In genomic region chr4:153023692-153024394, GRCh38 we compare ENCODE assay signal across 16 cellular contexts.
DNase-seq lines count a peak whose midpoint lies in the region; ATAC-seq and TF ChIP-seq lines count a peak whose summit lies in the region.
"Had no signal": no experiment of that assay in that cellular context is flagged by ENCODE, and none has a peak within 500 bp of the region (broad histone marks: within the 10 kb centered on the region; RNA-seq: fewer than 3 reads in every experiment).

No MANE protein-coding gene starts in this region.

- no peaks in the 10 kb centered on the region for H3K36me3 ChIP-seq in RWPE2 (ENCODE audit: low read depth)
- H3K36me3 ChIP-seq: ovary had no signal

- no peaks in the 10 kb centered on the region for H3K9me3 ChIP-seq in RWPE2 (ENCODE audit: severe bottlenecking)

- peak overlapping the region; percentile 61 for H3K27ac ChIP-seq in RWPE2 (ENCODE audit: poor library complexity, severe bottlenecking)
- H3K27ac ChIP-seq: KMS-11, ovary had no signal

- H3K4me3 ChIP-seq in GM12865 (ENCODE audit: low read depth, low read length) = no peak overlapping the region
- H3K4me3 ChIP-seq in RWPE2 (ENCODE audit: severe bottlenecking) = no peak overlapping the region
- H3K4me3 ChIP-seq: ovary had no signal

- peaks cover 17% of the 10 kb centered on the region for H3K4me1 ChIP-seq in RWPE2 (ENCODE audit: insufficient read depth, poor library complexity, severe bottlenecking)

- intact Hi-C loops in left colon (cut with DNase I, micrococcal nuclease) = no loop called here

- DNase-seq in GM12865 (ENCODE audit: low read depth) (peak; percentile 9), NCI-H187 treated with DMSO at 0.1 percent for 48 hours (lab: John Stamatoyannopoulos, UW) (peak; percentile 86), RWPE2 (ENCODE audit: low spot score) (no peak), left colon (peak in 1 of 2 donors; percentile 31), amygdala (lab: John Stamatoyannopoulos, UW) (no peak), T-helper 9 cell (no peak)
- DNase-seq: activated CD4-positive, alpha-beta T cell treated with anti-CD3 and anti-CD28 coated beads for 1 hour; activated T-cell treated with anti-CD3 and anti-CD28 coated beads for 4 hours; islet precursor cell; NCI-H2081 treated with DMSO at 0.1 percent for 48 hours; ovary; stimulated activated CD4-positive, alpha-beta T cell treated with anti-CD3 and anti-CD28 coated beads, Interleukin-12 subunit alpha, Interleukin-12 subunit beta, amount 100 ng/mL, for 4 hours had no signal

- no peaks in the 10 kb centered on the region for H3K27me3 ChIP-seq in RWPE2 (ENCODE audit: insufficient read depth, poor library complexity, severe bottlenecking)
- H3K27me3 ChIP-seq: ovary had no signal

- ATAC-seq in RWPE2 (ENCODE audit: low read depth) (peak; percentile 99), left colon (peak; percentile 64), HG02588 (IDR thresholded peaks at IDR 0.05; ENCODE audit: unreplicated experiment) (no peak), GM18907 (IDR thresholded peaks at IDR 0.05; ENCODE audit: unreplicated experiment) (no peak)
- ATAC-seq: HCT116 had no signal

- TF ChIP-seq CTCF in GM12865 (IDR thresholded peaks at IDR 0.05; ENCODE audit: insufficient read depth, low read depth, low read length, missing control alignments) (no peak), RWPE2 (IDR thresholded peaks at IDR 0.05; ENCODE audit: poor library complexity, severe bottlenecking) (no peak)

Comparison
In these comparisons a context has a peak if more than half of its experiments do, and no peak if none do; other contexts are left out.
1. DNase-seq: peak in GM12865 (single experiment) and NCI-H187 treated with DMSO at 0.1 percent for 48 hours (single experiment); none in RWPE2 (single experiment), amygdala (0 of 56) and T-helper 9 cell (single experiment).
2. ATAC-seq: peak in RWPE2 (single experiment) and left colon (single experiment); none in HG02588 (single experiment) and GM18907 (single experiment).